In the genomic region with DNA sequence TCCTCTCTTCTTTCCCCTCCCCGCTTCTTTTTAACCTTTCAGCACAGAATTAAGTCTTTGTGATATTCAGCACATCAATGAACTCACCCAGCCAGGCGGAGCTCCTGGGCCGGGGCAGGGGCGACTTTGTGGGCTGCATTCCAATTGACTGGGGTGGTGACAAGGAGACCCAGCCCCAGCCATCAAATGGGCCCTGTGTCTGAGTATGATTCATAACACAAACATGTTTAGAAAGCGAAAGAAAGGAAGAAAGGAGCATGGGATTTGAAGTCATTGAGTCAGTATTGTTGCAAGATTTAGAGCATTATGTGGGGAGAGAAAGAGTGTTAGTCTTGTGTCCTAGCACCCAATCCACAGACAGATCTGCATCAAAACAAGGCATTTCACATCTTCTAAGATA, we compare ENCODE assay signal across 14 cellular contexts.
A peak's percentile ranks its signal among the peaks of the same experiment; 100 is the strongest.
DNase-seq lines count a peak whose midpoint lies in the region; FAIRE-seq and TF ChIP-seq lines count a peak whose summit lies in the region.
"Had no signal": no experiment of that assay in that cellular context is flagged by ENCODE, and none has a peak within 500 bp of the region (broad histone marks: within the 10 kb centered on the region; RNA-seq: fewer than 3 reads in every experiment).

No MANE protein-coding gene starts in this region.

- no peaks in the 10 kb centered on the region for H3K27me3 Mint-ChIP-seq in MCF 10A (ENCODE audit: insufficient read depth, unreplicated experiment)
- H3K27me3 Mint-ChIP-seq: IgD-negative memory B cell had no signal

- TF ChIP-seq CTCF in MCF 10A (IDR thresholded peaks at IDR 0.05; ENCODE audit: unreplicated experiment) (no peak), breast epithelium (IDR thresholded peaks at IDR 0.05) (no peak), dorsolateral prefrontal cortex (IDR thresholded peaks at IDR 0.05 in 54 of 56, conservative IDR thresholded peaks at IDR 0.05 in 2 of 56; ENCODE audit: low read depth in 1 of 56, partially characterized antibody in 56 of 56) (peak in 3 of 56 donors; percentile 2 to 32 (median 7))

- peaks cover 3% of the 10 kb centered on the region in 2 donors for H3K4me1 ChIP-seq in breast epithelium

- peak overlapping the region in 1 of 3 donors; percentile 26 for H3K4me3 ChIP-seq in breast epithelium
- H3K4me3 ChIP-seq in dorsolateral prefrontal cortex = peak overlapping the region in 57 of 59 donors; percentile 13 to 63 (median 43)
- H3K4me3 ChIP-seq: cardiac muscle cell had no signal

- no TSS peak for BruUV-seq in MCF 10A (replicated peaks; lab: Mats Ljungman, UMichigan)

- no peaks in the 10 kb centered on the region for H3K9me3 Mint-ChIP-seq in MCF 10A (ENCODE audit: unreplicated experiment)

- POLR2A ChIA-PET in MCF 10A (lab: Yijun Ruan, JAX) = interaction anchor here (0.7 to 0.8 kb wide), 2 partner anchors 12 to 93 kb away, joined by 4 to 5 read pairs; no protein-coding TSS in a partner anchor

- H3K27ac ChIP-seq in breast epithelium (peak overlapping the region in 1 of 2 donors; percentile 91), dorsolateral prefrontal cortex (peak overlapping the region in 53 of 59 donors; percentile 3 to 88 (median 65))
- H3K27ac ChIP-seq: 22Rv1, cardiac muscle cell had no signal

- H3K4me3 Mint-ChIP-seq in MCF 10A (ENCODE audit: unreplicated experiment) = no peak overlapping the region
- H3K4me3 Mint-ChIP-seq: IgD-negative memory B cell had no signal

- no peaks in the 10 kb centered on the region for H3K36me3 ChIP-seq in breast epithelium
- H3K36me3 ChIP-seq: cardiac muscle cell had no signal

- no peak for FAIRE-seq in urothelium cell line (lab: Jason Lieb, UNC)

- H3K36me3 Mint-ChIP-seq in MCF 10A (ENCODE audit: insufficient read depth, unreplicated experiment) = no peaks in the 10 kb centered on the region
- H3K36me3 Mint-ChIP-seq: IgD-negative memory B cell had no signal

- peak; percentile 20 for DNase-seq in MCF 10A (ENCODE audit: unreplicated experiment)
- no peak for DNase-seq in breast epithelium (ENCODE audit: low spot score in 2 of 2)
- DNase-seq in dorsolateral prefrontal cortex = peak in 2 of 10 donors; percentile 7 to 37
- DNase-seq in kidney tubule cell (ENCODE audit: low spot score) = peak; percentile 73
- peak; percentile 53 for DNase-seq in urothelium cell line (ENCODE audit: low spot score)
- no peak for DNase-seq in activated CD4-positive, alpha-beta T cell treated with anti-CD3 and anti-CD28 coated beads, Interleukin-2, amount 50 U/mL, for 48 hours
- no peak for DNase-seq in stimulated activated CD4-positive, alpha-beta T cell treated with anti-CD3 and anti-CD28 coated beads, Interleukin-12 subunit alpha, Interleukin-12 subunit beta, amount 100 ng/mL, for 4 hours
- no peak for DNase-seq in mesenteric fat pad (ENCODE audit: low spot score)
- DNase-seq: activated CD4-positive, alpha-beta T cell treated with anti-CD3 and anti-CD28 coated beads for 1 hour; NK-92 treated with Interleukin-12 subunit alpha and Interleukin-12 subunit beta, amount 100 ng/mL, for 24 hours; stimulated activated CD4-positive, alpha-beta T cell treated with anti-CD3 and anti-CD28 coated beads, Interleukin-4, amount 100 ng/mL, for 24 hours had no signal

- CTCF ChIA-PET in MCF 10A (lab: Yijun Ruan, JAX) = interaction anchor here (1.0 to 1.7 kb wide), 3 partner anchors 184 to 199 kb away, joined by 3 to 8 read pairs (median 7); no protein-coding TSS in a partner anchor

- H3K27me3 ChIP-seq in breast epithelium = no peaks in the 10 kb centered on the region
- H3K27me3 ChIP-seq in dorsolateral prefrontal cortex = no peaks in the 10 kb centered on the region
- H3K27me3 ChIP-seq: cardiac muscle cell had no signal

- no peaks in the 10 kb centered on the region for H3K9me3 ChIP-seq in breast epithelium

- TF ChIP-seq POLR2A in breast epithelium (IDR thresholded peaks at IDR 0.05) = no peak

- intact Hi-C loops in MCF 10A (cut with micrococcal nuclease) = loop anchor here (10.0 kb wide), 1 partner anchor 273 kb away; no protein-coding TSS in a partner anchor
- intact Hi-C loops in breast epithelium (cut with DNase I; ENCODE audit: low total_unique reads) = no loop called here
- intact Hi-C loops in dorsolateral prefrontal cortex (cut with DNase I) = loop anchor here (5.0 to 10.0 kb wide), 3 partner anchors 153 to 383 kb away; a partner anchor contains a TSS

- no peak overlapping the region for H3K27ac Mint-ChIP-seq in MCF 10A (ENCODE audit: low read depth, unreplicated experiment)
- H3K27ac Mint-ChIP-seq: IgD-negative memory B cell had no signal

- no peaks in the 10 kb centered on the region for H3K4me1 Mint-ChIP-seq in MCF 10A (ENCODE audit: insufficient read depth, unreplicated experiment)

Comparison
In these comparisons a context has a peak if more than half of its experiments do, and no peak if none do; other contexts are left out.
1. DNase-seq: peak in MCF 10A (single experiment), kidney tubule cell (single experiment) and urothelium cell line (single experiment); none in breast epithelium (0 of 2), activated CD4-positive, alpha-beta T cell treated with anti-CD3 and anti-CD28 coated beads, Interleukin-2, amount 50 U/mL, for 48 hours (0 of 2), stimulated activated CD4-positive, alpha-beta T cell treated with anti-CD3 and anti-CD28 coated beads, Interleukin-12 subunit alpha, Interleukin-12 subunit beta, amount 100 ng/mL, for 4 hours (single experiment) and mesenteric fat pad (single experiment).